ENCODE assay signal across 8 cellular contexts in genomic region chr2:64646007-64646880, GRCh38. TPM values are rescaled to one million over a fixed set of nuclear protein-coding genes. Genes with fewer than 3 reads are reported as not detected.
DNase-seq lines count a peak whose midpoint lies in the region; ATAC-seq, FAIRE-seq and TF ChIP-seq lines count a peak whose summit lies in the region.

No MANE protein-coding gene starts in this region.

- peaks cover 25% of the 10 kb centered on the region for H3K27me3 ChIP-seq in GM23338 (ENCODE audit: insufficient read depth)

- no peaks in the 10 kb centered on the region; the same call in 2 of the 3 replicates for H3K9me3 Mint-ChIP-seq in GM23338
- no peaks in the 10 kb centered on the region for H3K9me3 Mint-ChIP-seq in memory B cell

- POLR2A ChIA-PET in A549 (lab: Yijun Ruan, JAX) = interaction anchor here (0.6 to 5.0 kb wide), 11 partner anchors 8 to 316 kb away, joined by 3 to 102 read pairs (median 4); partner anchors contain the start of gene SERTAD2

- TF ChIP-seq CTCF in A549 (IDR thresholded peaks at IDR 0.05) (peak; percentile 99), GM23338 (conservative IDR thresholded peaks at IDR 0.05; ENCODE audit: low read depth in 2 of 2) (peak; percentile 87 to 99), coronary artery (IDR thresholded peaks at IDR 0.05) (peak; percentile 80)

- no peak for TF ChIP-seq POLR2A in A549 (IDR thresholded peaks at IDR 0.05; ENCODE audit: low read length)

- no peak for TF ChIP-seq EP300 in A549 (IDR thresholded peaks at IDR 0.05)

- no peak for FAIRE-seq in A549 (lab: Jason Lieb, UNC)

- peaks cover 20% of the 10 kb centered on the region for H4K20me1 ChIP-seq in GM23338 (replicated peaks; ENCODE audit: insufficient read depth)

- H3F3A ChIP-seq in GM23338 (replicated peaks; ENCODE audit: low read depth) = 0 out of 2 replicates have a peak, but pooled peaks cover 3% of the 10 kb centered on the region

- peaks cover 54% of the 10 kb centered on the region for H3K79me2 ChIP-seq in GM23338 (replicated peaks; ENCODE audit: insufficient read depth)

- CTCF ChIA-PET in A549 (lab: Yijun Ruan, JAX) = interaction anchor here (0.6 to 5.1 kb wide), 79 partner anchors 8 to 927 kb away, joined by 3 to 65 read pairs (median 5); partner anchors contain the start of gene SERTAD2

- peak; percentile 91 to 93 for TF ChIP-seq RAD21 in A549 (conservative IDR thresholded peaks at IDR 0.05 in 1 of 2, IDR thresholded peaks at IDR 0.05 in 1 of 2)

- no peaks in the 10 kb centered on the region for H3K36me3 Mint-ChIP-seq in GM23338 (ENCODE audit: low read depth)
- H3K36me3 Mint-ChIP-seq in memory B cell = peaks cover 2% of the 10 kb centered on the region

- 5% methylated on average over 9 of the region's 9 CpGs for WGBS in A549 (ENCODE audit: missing lambda C conversion rate)

- DNase-seq in A549 (ENCODE audit: low read depth in 1 of 2, low spot score in 1 of 2) (peak; percentile 41 to 83), GM23338 (ENCODE audit: low spot score) (peak; percentile 87), NCI-H526 treated with DMSO at 0.1 percent for 48 hours (lab: John Stamatoyannopoulos, UW) (peak; percentile 69), coronary artery (ENCODE audit: low spot score) (no peak), memory B cell (ENCODE audit: low spot score in 2 of 2) (peak; percentile 84 to 87)
- DNase-seq in activated CD4-positive, alpha-beta T cell treated with anti-CD3 and anti-CD28 coated beads, Interleukin-2, amount 50 U/mL, for 1 hour = peak; percentile 90
- DNase-seq in stimulated activated CD8-positive, alpha-beta memory T cell treated with anti-CD3 and anti-CD28 coated beads, Interleukin-12 subunit alpha, Interleukin-12 subunit beta, amount 100 ng/mL, for 4 hours (ENCODE audit: low read depth) = peak; percentile 69

- H3K4me3 ChIP-seq in A549 (peak overlapping the region; percentile 44; the same call in 2 of the 3 replicates), GM23338 (peak overlapping the region; percentile 61; the same call in 1 of the 2 replicates), coronary artery (no peak overlapping the region)

- peaks cover 87% of the 10 kb centered on the region for H3K4me1 ChIP-seq in A549
- peaks cover 47% of the 10 kb centered on the region for H3K4me1 ChIP-seq in GM23338 (ENCODE audit: insufficient read depth)

- no peaks in the 10 kb centered on the region for H3K9me2 ChIP-seq in GM23338 (ENCODE audit: insufficient read depth)

- H3K4me2 ChIP-seq in A549 (peak overlapping the region; percentile 98), GM23338 (peak overlapping the region; percentile 82)

- H2AFZ ChIP-seq in GM23338 = no peak overlapping the region

- H3K4me3 Mint-ChIP-seq in GM23338 = peak overlapping the region; percentile 32
- no peak overlapping the region for H3K4me3 Mint-ChIP-seq in memory B cell

- ATAC-seq in A549 = no peak
- no peak for ATAC-seq in GM23338
- ATAC-seq in memory B cell (ENCODE audit: low read depth) = no peak
- no peak for ATAC-seq in GM18511 (IDR thresholded peaks at IDR 0.05; ENCODE audit: unreplicated experiment)

- no peaks in the 10 kb centered on the region for H3K36me3 ChIP-seq in GM23338 (ENCODE audit: insufficient read depth)

- H3K27ac ChIP-seq in A549 = peak overlapping the region; percentile 93 to 95
- no peak overlapping the region for H3K27ac ChIP-seq in GM23338 (ENCODE audit: low read depth)
- no peak overlapping the region for H3K27ac ChIP-seq in coronary artery

- H3K4me1 Mint-ChIP-seq in GM23338 = peaks cover 58% of the 10 kb centered on the region
- H3K4me1 Mint-ChIP-seq in memory B cell = peaks cover 49% of the 10 kb centered on the region

- H3K27me3 Mint-ChIP-seq in GM23338 (ENCODE audit: insufficient read depth, low read depth, poor library complexity) = peaks cover 16% of the 10 kb centered on the region
- no peaks in the 10 kb centered on the region for H3K27me3 Mint-ChIP-seq in memory B cell

- H3K9me3 ChIP-seq in A549 = no peaks in the 10 kb centered on the region

- H3K27ac Mint-ChIP-seq in GM23338 (no peak overlapping the region), memory B cell (peak overlapping the region; percentile 38)

TF ChIP-seq in A549, 52 proteins besides CTCF, POLR2A, EP300 and RAD21 (continues in another document):
- no peak for TF ChIP-seq PBX3 (IDR thresholded peaks at IDR 0.05)
- no peak for TF ChIP-seq FOSL2 (IDR thresholded peaks at IDR 0.05)
- no peak for TF ChIP-seq FOSL2 (CRISPR knock-in tag; IDR thresholded peaks at IDR 0.05)
- no peak for TF ChIP-seq NFE2L2 (conservative IDR thresholded peaks at IDR 0.05; ENCODE audit: low read length)
- peak; percentile 99 for TF ChIP-seq SMC3 (IDR thresholded peaks at IDR 0.05)
- TF ChIP-seq ZNF302 (CRISPR knock-in tag; IDR thresholded peaks at IDR 0.05) = no peak
- TF ChIP-seq MAX (IDR thresholded peaks at IDR 0.05) = 0 out of 2 replicates have a peak, but pooled peaks have one; percentile 32
- TF ChIP-seq ATOH8 (CRISPR knock-in tag; IDR thresholded peaks at IDR 0.05; ENCODE audit: low read depth) = no peak
- TF ChIP-seq MAFK (IDR thresholded peaks at IDR 0.05; ENCODE audit: partially characterized antibody) = no peak
- no peak for TF ChIP-seq HES2 (IDR thresholded peaks at IDR 0.05)
- TF ChIP-seq HEYL (CRISPR knock-in tag; IDR thresholded peaks at IDR 0.05) = no peak

TF ChIP-seq in GM23338, 12 proteins besides CTCF, POLR2A, EP300 and RAD21 (continues in another document):
- TF ChIP-seq ETS1 (IDR thresholded peaks at IDR 0.05) = no peak
- no peak for TF ChIP-seq STAT1 (IDR thresholded peaks at IDR 0.05; ENCODE audit: unreplicated experiment)
- TF ChIP-seq POLR2AphosphoS5 (IDR thresholded peaks at IDR 0.05; ENCODE audit: low read depth) = no peak
- TF ChIP-seq ZNF331 (CRISPR knock-in tag; IDR thresholded peaks at IDR 0.05; ENCODE audit: low read depth) = no peak
- TF ChIP-seq ZNF114 (CRISPR knock-in tag; IDR thresholded peaks at IDR 0.05) = no peak
- no peak for TF ChIP-seq EZH2phosphoT487 (IDR thresholded peaks at IDR 0.05; ENCODE audit: unreplicated experiment)
- no peak for TF ChIP-seq REST (IDR thresholded peaks at IDR 0.05; ENCODE audit: unreplicated experiment)
- no peak for TF ChIP-seq CREB1 (CRISPR knock-in tag; IDR thresholded peaks at IDR 0.05; ENCODE audit: low read depth)

RNA-seq across cellular contexts. Expression of gene SERTAD2, which starts 7.5 kb away (rescaled TPM):
- polyA plus RNA-seq in A549 (2011; rRNA removed) (11.8 and 14.0 TPM in 2 replicates), A549 (2017; fragmentation: RNase III; extraction: RNeasy Plus Mini Kit Qiagen cat#74134 plus additional on column Dnase treatment) (11.8 to 13.1 TPM (median 12.2 TPM) in 3 replicates), GM23338 (2016; fragmentation: Nextera tagmentation; extraction: Ambion mirVana) (6.4 and 6.7 TPM in 2 replicates)
- 7.3 and 9.6 TPM in 2 replicates for polyA plus RNA-seq in A549 (2012; cell fraction: cytosol; rRNA removed)
- polyA plus RNA-seq in A549 (2012; cell fraction: nucleus; rRNA removed) = 4.0 and 6.0 TPM in 2 replicates
- polyA minus RNA-seq in A549 (2011; rRNA and poly(A)+ RNA removed) = 14.4 and 16.4 TPM in 2 replicates
- total RNA-seq in GM23338 (2014; rRNA removed; shearing (Covaris generic)) = 6.2 and 6.6 TPM in 2 replicates

Comparison
In these comparisons a context has a peak if more than half of its experiments do, and no peak if none do; other contexts are left out.
1. H3K27ac ChIP-seq: peak in A549 (2 of 2); none in GM23338 (single experiment) and coronary artery (0 of 2).
2. Peak in every context shown above with its lines, with median percentiles within 50 percentile points of each other: CTCF ChIP-seq.